In genomic region chr22:35749808-35750207, GRCh38 we compare ENCODE assay signal across 9 cellular contexts.
DNase-seq lines count a peak whose midpoint lies in the region; ATAC-seq lines count a peak whose summit lies in the region.
"Had no signal": no experiment of that assay in that cellular context is flagged by ENCODE, and none has a peak within 500 bp of the region (broad histone marks: within the 10 kb centered on the region; RNA-seq: fewer than 3 reads in every experiment).

No MANE protein-coding gene starts in this region.

- DNase-seq in EH (ENCODE audit: low read depth) (peak; percentile 55), fibroblast of gingiva (ENCODE audit: low read depth) (peak; percentile 95), cerebellar nuclear complex (lab: John Stamatoyannopoulos, UW) (no peak), NCI-H1930 (lab: John Stamatoyannopoulos, UW) (no peak), medulla oblongata (ENCODE audit: extremely low spot score) (no peak)
- DNase-seq in T-helper 2 cell treated with Interferon-gamma antibody and Interleukin-4, amounts not matched to agents 5 μg/mL and 100 μg/mL, for 36 hours (ENCODE audit: low spot score) = no peak
- DNase-seq: KG1 had no signal

- H3K27ac Mint-ChIP-seq in T-helper 2 cell treated with Interferon-gamma antibody and Interleukin-4, amounts not matched to agents 5 μg/mL and 100 μg/mL, for 36 hours = no peak overlapping the region

- H3K27me3 Mint-ChIP-seq in T-helper 2 cell treated with Interferon-gamma antibody and Interleukin-4, amounts not matched to agents 5 μg/mL and 100 μg/mL, for 36 hours (ENCODE audit: low read depth) = peaks cover 3% of the 10 kb centered on the region

- ATAC-seq in GM21360 (IDR thresholded peaks at IDR 0.05; ENCODE audit: unreplicated experiment) (peak; percentile 75), HG03439 (IDR thresholded peaks at IDR 0.05; ENCODE audit: unreplicated experiment) (peak; percentile 69)

- no peak overlapping the region for H3K4me3 Mint-ChIP-seq in T-helper 2 cell treated with Interferon-gamma antibody and Interleukin-4, amounts not matched to agents 5 μg/mL and 100 μg/mL, for 36 hours

- no peaks in the 10 kb centered on the region for H3K36me3 Mint-ChIP-seq in T-helper 2 cell treated with Interferon-gamma antibody and Interleukin-4, amounts not matched to agents 5 μg/mL and 100 μg/mL, for 36 hours (ENCODE audit: low read depth)

- peaks cover 4% of the 10 kb centered on the region for H3K4me1 Mint-ChIP-seq in T-helper 2 cell treated with Interferon-gamma antibody and Interleukin-4, amounts not matched to agents 5 μg/mL and 100 μg/mL, for 36 hours (ENCODE audit: low read depth)

- no peaks in the 10 kb centered on the region for H3K9me3 Mint-ChIP-seq in T-helper 2 cell treated with Interferon-gamma antibody and Interleukin-4, amounts not matched to agents 5 μg/mL and 100 μg/mL, for 36 hours

Comparison
In these comparisons a context has a peak if more than half of its experiments do, and no peak if none do; other contexts are left out.
1. DNase-seq: peak in EH (single experiment) and fibroblast of gingiva (single experiment); none in cerebellar nuclear complex (0 of 2), T-helper 2 cell treated with Interferon-gamma antibody and Interleukin-4, amounts not matched to agents 5 μg/mL and 100 μg/mL, for 36 hours (single experiment), NCI-H1930 (0 of 2) and medulla oblongata (single experiment).